Comparison of ENCODE assay signal across 12 cellular contexts in the genomic region with DNA sequence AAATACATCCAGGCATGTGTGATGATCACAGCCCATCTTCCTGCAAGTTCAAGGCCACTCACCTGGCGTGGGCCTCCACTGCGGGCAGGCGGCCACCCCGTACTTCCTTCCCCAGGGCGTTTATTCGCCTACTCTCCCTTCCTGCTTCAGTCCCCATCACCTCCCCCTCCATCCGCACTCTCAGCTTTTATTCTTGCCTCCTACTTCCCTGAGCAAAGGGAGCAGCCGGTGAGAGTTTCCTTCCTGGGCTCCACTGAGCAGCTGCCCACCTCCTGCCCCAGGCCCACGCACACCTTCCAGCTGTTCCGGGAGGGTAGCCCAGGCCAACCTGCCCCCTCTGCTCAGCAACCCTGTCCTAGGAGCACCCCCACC.
"Had no signal": no experiment of that assay in that cellular context is flagged by ENCODE, and none has a peak within 500 bp of the region (broad histone marks: within the 10 kb centered on the region; RNA-seq: fewer than 3 reads in every experiment).

No MANE protein-coding gene starts in this region.

- H3K9me3 ChIP-seq: right lobe of liver, SK-N-SH, upper lobe of left lung had no signal

- H3K4me2 ChIP-seq: neural progenitor cell, SK-N-SH had no signal

- H3K27me3 ChIP-seq: cardiac muscle cell, neural progenitor cell, right lobe of liver, upper lobe of left lung had no signal

- ATAC-seq: activated T-cell treated with anti-CD3 and anti-CD28 coated beads, Interleukin-2, amount 50 U/mL, for 72 hours; left ventricle myocardium superior; right lobe of liver had no signal

- H3K9me3 Mint-ChIP-seq: activated T-cell treated with anti-CD3 and anti-CD28 coated beads, Interleukin-2, amount 50 U/mL, for 72 hours; mesothelial cell of epicardium; neural progenitor cell had no signal

- H3K9ac ChIP-seq: neural progenitor cell, SK-N-SH had no signal

- H3K27ac Mint-ChIP-seq: activated T-cell treated with anti-CD3 and anti-CD28 coated beads, Interleukin-2, amount 50 U/mL, for 72 hours; mesothelial cell of epicardium; neural progenitor cell had no signal

- H3K27ac ChIP-seq: cardiac muscle cell, coronary artery, neural progenitor cell, right lobe of liver, upper lobe of left lung, WERI-Rb-1 had no signal

- H3K36me3 Mint-ChIP-seq: mesothelial cell of epicardium, neural progenitor cell had no signal

- H3K4me1 Mint-ChIP-seq: mesothelial cell of epicardium had no signal

- H3K36me3 ChIP-seq: cardiac muscle cell, neural progenitor cell, right lobe of liver, upper lobe of left lung, WERI-Rb-1 had no signal

- DNase-seq: effector CD4-positive, alpha-beta T cell; foreskin melanocyte; left ventricle myocardium superior; SK-N-SH had no signal

- H3K4me3 ChIP-seq: cardiac muscle cell, coronary artery, neural progenitor cell, right lobe of liver, upper lobe of left lung had no signal

- H3K4me3 Mint-ChIP-seq: activated T-cell treated with anti-CD3 and anti-CD28 coated beads, Interleukin-2, amount 50 U/mL, for 72 hours; mesothelial cell of epicardium; neural progenitor cell had no signal
